In genomic region chr12:132776816-132777568, GRCh38 we compare ENCODE assay signal across 17 cellular contexts. TPM values are rescaled to one million over a fixed set of nuclear protein-coding genes. Genes with fewer than 3 reads are reported as not detected.
A peak's percentile ranks its signal among the peaks of the same experiment; 100 is the strongest.
DNase-seq lines count a peak whose midpoint lies in the region; ATAC-seq and TF ChIP-seq lines count a peak whose summit lies in the region.
"Had no signal": no experiment of that assay in that cellular context is flagged by ENCODE, and none has a peak within 500 bp of the region (broad histone marks: within the 10 kb centered on the region; RNA-seq: fewer than 3 reads in every experiment).

No MANE protein-coding gene starts in this region.

- H3K9me3 ChIP-seq in Caco-2, result no peaks in the 10 kb centered on the region
- H3K9me3 ChIP-seq in adrenal gland (replicated peaks in 1 of 3), result no peaks in the 10 kb centered on the region
- H3K9me3 ChIP-seq: BE2C, esophagus squamous epithelium, mucosa of descending colon had no signal

- H3K27ac Mint-ChIP-seq in Caco-2 (ENCODE audit: unreplicated experiment) (peak overlapping the region; percentile 42), progenitor cell of endocrine pancreas (peak overlapping the region; percentile 84)
- H3K27ac Mint-ChIP-seq: activated CD4-positive, alpha-beta memory T cell treated with anti-CD3 and anti-CD28 coated beads, Interleukin-2, amount 10 ng/mL, durations not matched to agents 7 days and 5 days had no signal

- no peaks in the 10 kb centered on the region for H3K27me3 ChIP-seq in Caco-2 (replicated peaks; ENCODE audit: control insufficient read depth, insufficient read depth, low read length)
- no peaks in the 10 kb centered on the region for H3K27me3 ChIP-seq in adrenal gland
- H3K27me3 ChIP-seq: BE2C, esophagus squamous epithelium had no signal

- H3K4me1 Mint-ChIP-seq in Caco-2 (ENCODE audit: low read depth, unreplicated experiment) (no peaks in the 10 kb centered on the region), progenitor cell of endocrine pancreas (ENCODE audit: low read depth) (no peaks in the 10 kb centered on the region)

- POLR2A ChIA-PET in Caco-2 (lab: Charles Lee), result no interaction called here

- no TSS peak for BruUV-seq in Caco-2 (replicated peaks; lab: Mats Ljungman, UMichigan)

- WGBS in adrenal gland, 4 donors, result 77 to 87% (median 81%) methylated on average over 15 to 29 of the region's 29 CpGs

- no peak overlapping the region for H3K4me3 ChIP-seq in Caco-2 (ENCODE audit: low read depth, low read length)
- no peak overlapping the region for H3K4me3 ChIP-seq in adrenal gland
- H3K4me3 ChIP-seq: esophagus squamous epithelium, mucosa of descending colon had no signal

- H3K4me3 Mint-ChIP-seq in Caco-2 (ENCODE audit: unreplicated experiment) (no peak overlapping the region), progenitor cell of endocrine pancreas (ENCODE audit: low read depth) (no peak overlapping the region)
- H3K4me3 Mint-ChIP-seq: activated CD4-positive, alpha-beta memory T cell treated with anti-CD3 and anti-CD28 coated beads, Interleukin-2, amount 10 ng/mL, durations not matched to agents 7 days and 5 days; central memory CD8-positive, alpha-beta T cell had no signal

- no peak for TF ChIP-seq CTCF in Caco-2 (IDR thresholded peaks at IDR 0.05; ENCODE audit: insufficient read depth in 1 of 2, low read depth in 1 of 2, low read length in 1 of 2, severe bottlenecking in 1 of 2, unreplicated experiment in 1 of 2)
- TF ChIP-seq CTCF in adrenal gland (IDR thresholded peaks at IDR 0.05), result no peak
- TF ChIP-seq CTCF in progenitor cell of endocrine pancreas (IDR thresholded peaks at IDR 0.05; ENCODE audit: unreplicated experiment), result no peak

- intact Hi-C loops in Caco-2 (cut with micrococcal nuclease; ENCODE audit: unreplicated experiment), result no loop called here
- intact Hi-C loops in adrenal gland (cut with DNase I), result no loop called here
- intact Hi-C loops in left colon (cut with DNase I, micrococcal nuclease), result no loop called here

- ATAC-seq in left colon, result no peak
- no peak for ATAC-seq in GM21737 (IDR thresholded peaks at IDR 0.05; ENCODE audit: unreplicated experiment)
- no peak for ATAC-seq in HG02588 (IDR thresholded peaks at IDR 0.05; ENCODE audit: unreplicated experiment)
- ATAC-seq: mucosa of descending colon had no signal

- DNase-seq in Caco-2 (no peak), adrenal gland (peak in 6 of 7 donors; percentile 37 to 69 (median 48)), globus pallidus (ENCODE audit: low spot score) (peak; percentile 29), progenitor cell of endocrine pancreas (ENCODE audit: low spot score, unreplicated experiment) (no peak), left colon (no peak), DMS153 treated with DMSO at 0.1 percent for 48 hours (lab: John Stamatoyannopoulos, UW; ENCODE audit: unreplicated experiment) (no peak)
- DNase-seq: activated CD4-positive, alpha-beta memory T cell treated with anti-CD3 and anti-CD28 coated beads, Interleukin-2, amount 10 ng/mL, durations not matched to agents 7 days and 5 days; BE2C; DND-41; esophagus squamous epithelium; mucosa of descending colon; NCI-H187 treated with DMSO at 0.1 percent for 48 hours; stimulated activated CD4-positive, alpha-beta T cell treated with anti-CD3 and anti-CD28 coated beads, Interleukin-4, amount 100 ng/mL, for 1 hour; T-helper 9 cell had no signal

- H3K27ac ChIP-seq in adrenal gland, result no peak overlapping the region

- CTCF ChIA-PET in Caco-2 (lab: Charles Lee), result no interaction called here

- H3K9me3 Mint-ChIP-seq in Caco-2 (ENCODE audit: unreplicated experiment), result no peaks in the 10 kb centered on the region
- H3K9me3 Mint-ChIP-seq in progenitor cell of endocrine pancreas (ENCODE audit: low read depth), result no peaks in the 10 kb centered on the region
- H3K9me3 Mint-ChIP-seq: activated CD4-positive, alpha-beta memory T cell treated with anti-CD3 and anti-CD28 coated beads, Interleukin-2, amount 10 ng/mL, durations not matched to agents 7 days and 5 days; central memory CD8-positive, alpha-beta T cell had no signal

- H3K4me1 ChIP-seq in Caco-2, result no peaks in the 10 kb centered on the region
- H3K4me1 ChIP-seq in adrenal gland (replicated peaks in 1 of 2), result no peaks in the 10 kb centered on the region
- H3K4me1 ChIP-seq: BE2C had no signal

- peaks cover 3% of the 10 kb centered on the region for H3K36me3 ChIP-seq in Caco-2 (ENCODE audit: control insufficient read depth, insufficient read depth, low read length)
- H3K36me3 ChIP-seq in adrenal gland (replicated peaks in 1 of 2), result peaks cover 0 to 93% of the 10 kb centered on the region in 2 donors

- no peak for TF ChIP-seq POLR2A in adrenal gland (IDR thresholded peaks at IDR 0.05)

- H3K36me3 Mint-ChIP-seq in Caco-2 (ENCODE audit: insufficient read depth, unreplicated experiment) (peaks cover 80% of the 10 kb centered on the region), progenitor cell of endocrine pancreas (ENCODE audit: insufficient read depth) (peaks cover 27% of the 10 kb centered on the region)

- H3K27me3 Mint-ChIP-seq in Caco-2 (ENCODE audit: insufficient read depth, unreplicated experiment), result no peaks in the 10 kb centered on the region
- no peaks in the 10 kb centered on the region for H3K27me3 Mint-ChIP-seq in progenitor cell of endocrine pancreas
- H3K27me3 Mint-ChIP-seq: activated CD4-positive, alpha-beta memory T cell treated with anti-CD3 and anti-CD28 coated beads, Interleukin-2, amount 10 ng/mL, durations not matched to agents 7 days and 5 days; central memory CD8-positive, alpha-beta T cell had no signal

RNA-seq across cellular contexts. Expression of gene ANKLE2, which starts 15.4 kb away (rescaled TPM):
- total RNA-seq in Caco-2 (2022) (80.8 and 86.6 TPM in 2 replicates), adrenal gland (10 to 100 TPM; 43.6 to 76.1 (median 60.3) TPM), progenitor cell of endocrine pancreas (81.1 and 83.7 TPM in 2 replicates), left colon (10 to 100 TPM; 41.2 to 50.0 TPM)
- polyA plus RNA-seq in adrenal gland, result 10 to 100 TPM; 53.3 to 70.5 (median 56.6) TPM

RNA-seq across cellular contexts. Expression of gene GOLGA3, which starts 51.7 kb away (rescaled TPM):
- total RNA-seq in Caco-2 (2022), result 62.2 and 67.0 TPM in 2 replicates
- total RNA-seq in adrenal gland, result 10 to 100 TPM; 36.8 to 83.5 (median 60.0) TPM
- 10 to 100 TPM; 11.7 to 30.1 (median 20.3) TPM for polyA plus RNA-seq in adrenal gland
- total RNA-seq in progenitor cell of endocrine pancreas, result 44.6 and 47.5 TPM in 2 replicates
- 10 to 100 TPM; 81.4 to 88.6 TPM for total RNA-seq in left colon

Comparison
In these comparisons a context has a peak if more than half of its experiments do, and no peak if none do; other contexts are left out.
1. DNase-seq: peak in adrenal gland (6 of 7) and globus pallidus (single experiment); none in Caco-2 (0 of 2), progenitor cell of endocrine pancreas (single experiment), left colon (0 of 2) and DMS153 treated with DMSO at 0.1 percent for 48 hours (single experiment).